In genomic region chr6:70725817-70726413, GRCh38 we compare ENCODE assay signal across 1 cellular context.
TF ChIP-seq lines count a peak whose summit lies in the region.

No MANE protein-coding gene starts in this region.

TF ChIP-seq in HepG2, 621 proteins besides CTCF, POLR2A, EP300 and RAD21 (continued from another document):
- no peak for TF ChIP-seq HBP1 (CRISPR knock-in tag; IDR thresholded peaks at IDR 0.05; ENCODE audit: low read depth)
- TF ChIP-seq RFX1 (IDR thresholded peaks at IDR 0.05): no peak
- TF ChIP-seq HDAC1 (CRISPR knock-in tag; IDR thresholded peaks at IDR 0.05): no peak
- no peak for TF ChIP-seq ZNF335 (CRISPR knock-in tag; IDR thresholded peaks at IDR 0.05)
- no peak for TF ChIP-seq ATRX (CRISPR knock-in tag; IDR thresholded peaks at IDR 0.05; ENCODE audit: borderline replicate concordance)
- TF ChIP-seq TRAFD1 (CRISPR knock-in tag; IDR thresholded peaks at IDR 0.05; ENCODE audit: borderline replicate concordance): no peak
